Comparison of ENCODE assay signal across 8 cellular contexts in genomic region chr12:121499929-121500793, GRCh38.
A peak's percentile ranks its signal among the peaks of the same experiment; 100 is the strongest.
DNase-seq lines count a peak whose midpoint lies in the region; ATAC-seq and TF ChIP-seq lines count a peak whose summit lies in the region.

No MANE protein-coding gene starts in this region.

- H3K36me3 ChIP-seq in Panc1 (ENCODE audit: control insufficient read depth, insufficient read depth, low read length), result no peaks in the 10 kb centered on the region

- H3K36me3 Mint-ChIP-seq in nephron progenitor cell (ENCODE audit: low read depth), result peaks cover 53% of the 10 kb centered on the region
- H3K36me3 Mint-ChIP-seq in stimulated activated memory B cell treated with anti-CD40 and anti-IgM and Interleukin-4, amounts not matched to agents 10 μg/mL and 1 μg/mL and 100 μg/mL, for 72 hours, result peaks cover 28% of the 10 kb centered on the region

- H3K4me1 ChIP-seq in Panc1 (ENCODE audit: control insufficient read depth, insufficient read depth, low read length), result no peaks in the 10 kb centered on the region

- H3K9me3 Mint-ChIP-seq in nephron progenitor cell, result no peaks in the 10 kb centered on the region
- no peaks in the 10 kb centered on the region for H3K9me3 Mint-ChIP-seq in stimulated activated memory B cell treated with anti-CD40 and anti-IgM and Interleukin-4, amounts not matched to agents 10 μg/mL and 1 μg/mL and 100 μg/mL, for 72 hours

- in situ Hi-C loops in Panc1 (cut with HindIII; ENCODE audit: low pct_unique_long_range_greater_than_20kb, low sequenced_read_pairs), result no loop called here

- peak overlapping the region; percentile 91 for H3K27ac Mint-ChIP-seq in nephron progenitor cell
- H3K27ac Mint-ChIP-seq in stimulated activated memory B cell treated with anti-CD40 and anti-IgM and Interleukin-4, amounts not matched to agents 10 μg/mL and 1 μg/mL and 100 μg/mL, for 72 hours, result no peak overlapping the region

- H3K27ac ChIP-seq in Panc1 (ENCODE audit: low read length), result no peak overlapping the region

- CTCF ChIA-PET in Panc1 (lab: Charles Lee), result interaction anchor here (0.6 kb wide), 1 partner anchor 11 kb away, joined by 9 read pairs; no protein-coding TSS in a partner anchor

- no peak overlapping the region for H3K4me3 ChIP-seq in Panc1 (ENCODE audit: low read depth in 2 of 2, low read length in 2 of 2)

- no peak overlapping the region for H3K4me3 Mint-ChIP-seq in nephron progenitor cell
- H3K4me3 Mint-ChIP-seq in stimulated activated memory B cell treated with anti-CD40 and anti-IgM and Interleukin-4, amounts not matched to agents 10 μg/mL and 1 μg/mL and 100 μg/mL, for 72 hours, result no peak overlapping the region

- H3K27me3 Mint-ChIP-seq in nephron progenitor cell (ENCODE audit: low read depth, poor library complexity), result no peaks in the 10 kb centered on the region
- no peaks in the 10 kb centered on the region for H3K27me3 Mint-ChIP-seq in stimulated activated memory B cell treated with anti-CD40 and anti-IgM and Interleukin-4, amounts not matched to agents 10 μg/mL and 1 μg/mL and 100 μg/mL, for 72 hours

- no peaks in the 10 kb centered on the region for H3K9me3 ChIP-seq in Panc1 (ENCODE audit: control insufficient read depth, insufficient read depth, low read depth, low read length)

- TF ChIP-seq CTCF in Panc1 (IDR thresholded peaks at IDR 0.05) (peak; percentile 96), nephron progenitor cell (IDR thresholded peaks at IDR 0.05) (peak; percentile 98)

- no TSS peak for BruUV-seq in Panc1 (replicated peaks; lab: Mats Ljungman, UMichigan)

- intact Hi-C loops in Panc1 (cut with micrococcal nuclease; ENCODE audit: unreplicated experiment), result loop anchor here (2.0 to 10.0 kb wide), 3 partner anchors 39 to 185 kb away; no protein-coding TSS in a partner anchor

- H3K27me3 ChIP-seq in Panc1 (ENCODE audit: control insufficient read depth, insufficient read depth, low read length), result no peaks in the 10 kb centered on the region

- DNase-seq in D341Med (ENCODE audit: low spot score), result peak; percentile 93
- peak; percentile 66 for DNase-seq in HuH-7 (ENCODE audit: low spot score)
- no peak for DNase-seq in Panc1 (ENCODE audit: low read depth, low spot score)
- peak; percentile 80 to 83 for DNase-seq in activated T-cell treated with anti-CD3 and anti-CD28 coated beads, Interleukin-2, amount 50 U/mL, for 48 hours
- DNase-seq in fibroblast of gingiva (ENCODE audit: low read depth), result peak; percentile 50
- peak; percentile 78 for DNase-seq in nephron progenitor cell

- peak; percentile 95 for ATAC-seq in Panc1
- peak; percentile 78 for ATAC-seq in stimulated activated memory B cell treated with anti-CD40 and anti-IgM and Interleukin-4, amounts not matched to agents 10 μg/mL and 1 μg/mL and 100 μg/mL, for 72 hours
- no peak for ATAC-seq in HG03095 (IDR thresholded peaks at IDR 0.05; ENCODE audit: unreplicated experiment)

- peaks cover 15% of the 10 kb centered on the region for H3K4me1 Mint-ChIP-seq in nephron progenitor cell
- H3K4me1 Mint-ChIP-seq in stimulated activated memory B cell treated with anti-CD40 and anti-IgM and Interleukin-4, amounts not matched to agents 10 μg/mL and 1 μg/mL and 100 μg/mL, for 72 hours, result peaks cover 30% of the 10 kb centered on the region

- POLR2A ChIA-PET in Panc1 (lab: Charles Lee), result interaction anchor here (0.6 kb wide), 1 partner anchor 1274 kb away, joined by 4 read pairs; no protein-coding TSS in a partner anchor
